8 cellular contexts compared by ENCODE assay signal in genomic region chr6:33289784-33290315, GRCh38. TPM values are rescaled to one million over a fixed set of nuclear protein-coding genes. Genes with fewer than 3 reads are reported as not detected.
DNase-seq lines count a peak whose midpoint lies in the region; ATAC-seq, FAIRE-seq and TF ChIP-seq lines count a peak whose summit lies in the region.

No MANE protein-coding gene starts in this region.

- H3K36me3 Mint-ChIP-seq in endothelial cell (ENCODE audit: low read depth, unreplicated experiment) = peaks cover 32% of the 10 kb centered on the region

- H3K4me1 ChIP-seq in osteoblast (ENCODE audit: insufficient read depth, low read length) = peaks cover 18% of the 10 kb centered on the region

- H3K27ac ChIP-seq in osteoblast (ENCODE audit: low read depth, low read length) = peak overlapping the region; percentile 64

- DNase-seq in activated CD4-positive, CD25-positive, alpha-beta regulatory T cell (lab: John Stamatoyannopoulos, UW) = no peak
- DNase-seq in NOMO-1 treated with dmso at 0.1 percent for 144 hours (lab: John Stamatoyannopoulos, UW; ENCODE audit: unreplicated experiment) (peak; percentile 18), endothelial cell (ENCODE audit: low spot score) (no peak), osteoblast (ENCODE audit: insufficient read length, low spot score, missing footprints) (peak; percentile 80), GOT3 (lab: John Stamatoyannopoulos, UW) (no peak), HTR-8/SVneo (ENCODE audit: insufficient read length, low spot score) (no peak), NCI-H2171 treated with DMSO at 0.1 percent for 48 hours (lab: John Stamatoyannopoulos, UW) (no peak)

- H3K4me3 ChIP-seq in osteoblast (ENCODE audit: insufficient read depth, low read length) = peak overlapping the region; percentile 86

- peak overlapping the region; percentile 95 for H3K4me3 Mint-ChIP-seq in endothelial cell (ENCODE audit: unreplicated experiment)

- peaks cover 45% of the 10 kb centered on the region for H3K36me3 ChIP-seq in osteoblast (ENCODE audit: insufficient read depth, low read length)

- peaks cover 49% of the 10 kb centered on the region for H3K79me2 ChIP-seq in osteoblast (ENCODE audit: insufficient read depth, low read length)

- TF ChIP-seq CTCF in endothelial cell (IDR thresholded peaks at IDR 0.05; ENCODE audit: unreplicated experiment) (no peak), osteoblast (IDR thresholded peaks at IDR 0.05; ENCODE audit: extremely low read depth, low read depth, low read length) (no peak)

- H2AFZ ChIP-seq in osteoblast (ENCODE audit: low read length) = peak overlapping the region; percentile 89

- H3K9me3 Mint-ChIP-seq in endothelial cell (ENCODE audit: unreplicated experiment) = no peaks in the 10 kb centered on the region

- ATAC-seq in activated CD4-positive, CD25-positive, alpha-beta regulatory T cell treated with anti-CD3 and anti-CD28 coated beads, Interleukin-2, amount 50 U/mL, for 24 hours = peak; percentile 1 to 6

- H3K27me3 ChIP-seq in osteoblast (ENCODE audit: insufficient read depth, low read length) = no peaks in the 10 kb centered on the region

- H3K9me3 ChIP-seq in osteoblast (ENCODE audit: low read depth, low read length) = no peaks in the 10 kb centered on the region

- no peak for FAIRE-seq in HTR-8/SVneo (lab: Jason Lieb, UNC)

- no peaks in the 10 kb centered on the region for H4K20me1 ChIP-seq in osteoblast (ENCODE audit: insufficient read depth, low read length)

- peaks cover 10% of the 10 kb centered on the region for H3K27me3 Mint-ChIP-seq in endothelial cell (ENCODE audit: unreplicated experiment)

- peak overlapping the region; percentile 91 for H3K4me2 ChIP-seq in osteoblast (ENCODE audit: insufficient read depth, low read length)

- peak overlapping the region; percentile 81 for H3K27ac Mint-ChIP-seq in endothelial cell (ENCODE audit: unreplicated experiment)

- peaks cover 44% of the 10 kb centered on the region for H3K4me1 Mint-ChIP-seq in endothelial cell (ENCODE audit: unreplicated experiment)

RNA-seq across cellular contexts. Expression of gene PFDN6, which starts 0.4 kb away (rescaled TPM):
- total RNA-seq in endothelial cell (ENCODE audit: unreplicated experiment) = 33.3 TPM
- total RNA-seq in osteoblast = 14.1 and 15.9 TPM in 2 replicates

RNA-seq across cellular contexts. Expression of gene WDR46, which starts 0.8 kb away (rescaled TPM):
- total RNA-seq in endothelial cell (ENCODE audit: unreplicated experiment) (48.5 TPM), osteoblast (85.7 and 86.9 TPM in 2 replicates)

RNA-seq across cellular contexts. Expression of gene RGL2, which starts 8.9 kb away (rescaled TPM):
- 167 TPM for total RNA-seq in endothelial cell (ENCODE audit: unreplicated experiment)
- 33.9 and 35.5 TPM in 2 replicates for total RNA-seq in osteoblast

RNA-seq across cellular contexts. Expression of gene B3GALT4, which starts 12.9 kb away (rescaled TPM):
- total RNA-seq in endothelial cell (ENCODE audit: unreplicated experiment) (3.8 TPM), osteoblast (3.8 and 4.3 TPM in 2 replicates)

RNA-seq across cellular contexts. Expression of gene RPS18, which starts 18.0 kb away (rescaled TPM):
- total RNA-seq in endothelial cell (ENCODE audit: unreplicated experiment) (2,251 TPM), osteoblast (1,994 and 2,278 TPM in 2 replicates)

Comparison
In these comparisons a context has a peak if more than half of its experiments do, and no peak if none do; other contexts are left out.
1. DNase-seq: peak in NOMO-1 treated with dmso at 0.1 percent for 144 hours (single experiment) and osteoblast (single experiment); none in activated CD4-positive, CD25-positive, alpha-beta regulatory T cell (0 of 4), endothelial cell (single experiment), GOT3 (single experiment), HTR-8/SVneo (single experiment) and NCI-H2171 treated with DMSO at 0.1 percent for 48 hours (single experiment).